9 cellular contexts compared by ENCODE assay signal in genomic region chr11:115869780-115870431, GRCh38.
DNase-seq lines count a peak whose midpoint lies in the region; ATAC-seq and TF ChIP-seq lines count a peak whose summit lies in the region.
"Had no signal": no experiment of that assay in that cellular context is flagged by ENCODE, and none has a peak within 500 bp of the region (broad histone marks: within the 10 kb centered on the region; RNA-seq: fewer than 3 reads in every experiment).

No MANE protein-coding gene starts in this region.

- peaks cover 7% of the 10 kb centered on the region for H3K27me3 ChIP-seq in DND-41 (ENCODE audit: insufficient read depth, low read length, poor library complexity)

- H4K20me1 ChIP-seq in DND-41 (ENCODE audit: insufficient read depth, low read length): no peaks in the 10 kb centered on the region

- no peaks in the 10 kb centered on the region for H3K36me3 Mint-ChIP-seq in natural killer cell

- no peak overlapping the region for H3K4me2 ChIP-seq in DND-41 (ENCODE audit: insufficient read depth, low read length)

- H3K27ac ChIP-seq in DND-41 (ENCODE audit: low read length): no peak overlapping the region

- no peak for ATAC-seq in DND-41 (ENCODE audit: insufficient read depth, low read depth)
- peak; percentile 69 for ATAC-seq in GM19328 (IDR thresholded peaks at IDR 0.05; ENCODE audit: unreplicated experiment)
- ATAC-seq in HG03196 (IDR thresholded peaks at IDR 0.05; ENCODE audit: unreplicated experiment): peak; percentile 70
- ATAC-seq in natural killer cell: no peak

- peak; percentile 44 for TF ChIP-seq CTCF in DND-41 (IDR thresholded peaks at IDR 0.05; ENCODE audit: borderline replicate concordance, extremely low read depth, low read length, poor library complexity, severe bottlenecking)
- TF ChIP-seq CTCF in natural killer cell (IDR thresholded peaks at IDR 0.05): no peak

- peaks cover 0 to 2% of the 10 kb centered on the region in 2 donors for H3K27me3 Mint-ChIP-seq in natural killer cell (ENCODE audit: low read depth in 2 of 2)

- H3K9me3 Mint-ChIP-seq in natural killer cell: peaks cover 0 to 3% of the 10 kb centered on the region in 2 donors

- no peaks in the 10 kb centered on the region for H3K9me3 ChIP-seq in DND-41 (ENCODE audit: insufficient read depth, low read length, severe bottlenecking)

- H3K79me2 ChIP-seq in DND-41 (ENCODE audit: insufficient read depth, low read length): no peaks in the 10 kb centered on the region

- H3K4me3 ChIP-seq in DND-41 (ENCODE audit: low read depth in 1 of 2, low read length in 2 of 2): no peak overlapping the region
- H3K4me3 ChIP-seq: lung had no signal

- H3K4me1 Mint-ChIP-seq in natural killer cell: peaks cover 0 to 6% of the 10 kb centered on the region in 2 donors

- no peak overlapping the region for H2AFZ ChIP-seq in DND-41 (ENCODE audit: low read depth, low read length)

- no peak overlapping the region for H3K9ac ChIP-seq in DND-41 (ENCODE audit: low read depth, low read length)

- no peak overlapping the region for H3K27ac Mint-ChIP-seq in natural killer cell

- intact Hi-C loops in natural killer cell (cut with micrococcal nuclease): no loop called here

- DNase-seq in DND-41 (no peak), NOMO-1 treated with DMSO at 0.1 percent for 48 hours (lab: John Stamatoyannopoulos, UW; ENCODE audit: unreplicated experiment) (peak; percentile 57), foreskin melanocyte (peak; percentile 55), natural killer cell (no peak), activated gamma-delta T cell treated with Interleukin-2 at 50 U/mL for 16 hours (no peak), NCI-H128 (lab: John Stamatoyannopoulos, UW; ENCODE audit: unreplicated experiment) (no peak)

- H3K36me3 ChIP-seq in DND-41 (ENCODE audit: insufficient read depth, low read length): no peaks in the 10 kb centered on the region

- H3K4me1 ChIP-seq in DND-41 (ENCODE audit: insufficient read depth, low read length): no peaks in the 10 kb centered on the region

- no peak overlapping the region for H3K4me3 Mint-ChIP-seq in natural killer cell

Comparison
In these comparisons a context has a peak if more than half of its experiments do, and no peak if none do; other contexts are left out.
1. ATAC-seq: peak in GM19328 (single experiment) and HG03196 (single experiment); none in DND-41 (single experiment) and natural killer cell (0 of 3).
2. DNase-seq: peak in NOMO-1 treated with DMSO at 0.1 percent for 48 hours (single experiment) and foreskin melanocyte (single experiment); none in DND-41 (single experiment), natural killer cell (single experiment), activated gamma-delta T cell treated with Interleukin-2 at 50 U/mL for 16 hours (single experiment) and NCI-H128 (single experiment).